Comparison of ENCODE assay signal across 20 cellular contexts in the genomic region with DNA sequence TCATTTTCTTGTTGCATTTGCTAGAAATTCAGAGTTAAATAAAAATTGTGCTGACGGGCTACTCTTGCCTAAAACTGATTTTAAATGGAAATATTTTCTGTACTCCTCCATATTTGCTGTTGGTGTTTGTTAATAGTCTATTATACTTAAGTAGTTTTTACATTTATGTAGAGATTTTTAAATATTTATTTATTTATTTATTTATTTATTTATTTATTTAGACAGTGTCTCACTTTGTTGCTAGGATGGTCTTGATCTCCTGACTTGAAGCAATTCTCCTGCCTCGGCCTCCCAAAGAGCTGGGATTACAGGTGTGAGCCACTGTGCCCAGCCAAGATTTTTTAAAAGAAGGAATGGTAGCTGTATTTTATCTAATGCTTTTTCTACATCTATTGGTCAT.
DNase-seq lines count a peak whose midpoint lies in the region; FAIRE-seq and TF ChIP-seq lines count a peak whose summit lies in the region.
"Had no signal": no experiment of that assay in that cellular context is flagged by ENCODE, and none has a peak within 500 bp of the region (broad histone marks: within the 10 kb centered on the region; RNA-seq: fewer than 3 reads in every experiment).

No MANE protein-coding gene starts in this region.

- H3K9me3 ChIP-seq in kidney (ENCODE audit: control insufficient read depth in 1 of 2, low read length in 2 of 2), result no peaks in the 10 kb centered on the region

- FAIRE-seq in G401.6 (lab: Jason Lieb, UNC), result peak; percentile 52
- peak; percentile 17 for FAIRE-seq in RCC 7860 (lab: Jason Lieb, UNC)
- peak; percentile 92 for FAIRE-seq in kidney (lab: Jason Lieb, UNC)
- FAIRE-seq: A204.1 had no signal

- intact Hi-C loops in kidney (cut with DNase I), result no loop called here

- H3K4me1 ChIP-seq in kidney (ENCODE audit: control insufficient read depth in 1 of 2, insufficient read depth in 1 of 2, low read depth in 1 of 2, low read length in 2 of 2), result no peaks in the 10 kb centered on the region

- TF ChIP-seq CTCF in kidney (IDR thresholded peaks at IDR 0.05; ENCODE audit: borderline replicate concordance, extremely low read depth, insufficient read depth), result no peak

- no peak overlapping the region for H3K9ac ChIP-seq in kidney (ENCODE audit: low read length in 2 of 2)
- H3K9ac ChIP-seq: BLaER1 treated with 17β-estradiol and CSF1 and Interleukin-3, amounts not matched to agents 10 nM and 100 nM had no signal

- H3K27ac ChIP-seq in kidney (ENCODE audit: low read depth in 2 of 2, low read length in 2 of 2), result no peak overlapping the region
- H3K27ac ChIP-seq: BLaER1 treated with 17β-estradiol and CSF1 and Interleukin-3, amounts not matched to agents 10 nM and 100 nM; C4-2B had no signal

- H3K4me3 ChIP-seq in kidney (ENCODE audit: low read length in 2 of 2), result no peak overlapping the region
- H3K4me3 ChIP-seq: BLaER1 treated with 17β-estradiol and CSF1 and Interleukin-3, amounts not matched to agents 10 nM and 100 nM had no signal

- H3K36me3 ChIP-seq in kidney (ENCODE audit: control insufficient read depth in 1 of 2, insufficient read depth in 2 of 2, low read length in 2 of 2), result no peaks in the 10 kb centered on the region

- DNase-seq in RCC 7860 (ENCODE audit: low spot score) (no peak), kidney (no peak), COR-L47 (lab: John Stamatoyannopoulos, UW) (no peak), NK-92 (lab: John Stamatoyannopoulos, UW; ENCODE audit: unreplicated experiment) (no peak)
- DNase-seq in activated naive CD4-positive, alpha-beta T cell treated with anti-CD3 and anti-CD28 coated beads, Interleukin-2, amount 50 U/mL, for 16 hours, result no peak
- DNase-seq: 8988T; AML-193; CD4-positive, alpha-beta T cell; CD8-positive, alpha-beta T cell; DMS 273 treated with DMSO at 0.1 percent for 48 hours; DMS153; DMS53; DMS79; DND-41; EL; GF-D8 had no signal
